Comparison of ENCODE assay signal across 1 cellular context in the genomic region with DNA sequence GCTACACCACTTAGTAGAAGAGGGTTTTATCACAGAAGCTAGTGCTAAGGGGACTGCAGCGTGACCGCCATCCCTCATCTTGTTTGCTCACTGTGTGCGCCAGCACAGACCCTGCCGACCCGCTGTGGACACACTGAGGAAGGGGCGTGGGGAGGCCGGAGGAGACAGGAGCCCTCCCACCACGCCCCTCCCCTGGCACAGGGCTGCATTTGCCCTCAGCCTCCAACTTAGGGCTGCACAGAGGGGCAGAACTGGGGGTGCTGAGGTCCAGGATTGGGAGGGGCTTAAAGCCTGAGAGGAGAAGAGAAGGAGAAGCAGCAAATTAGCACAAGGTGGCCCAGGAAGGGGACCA.
TF ChIP-seq lines count a peak whose summit lies in the region.

No MANE protein-coding gene starts in this region.

TF ChIP-seq in WTC11, 78 proteins besides CTCF, POLR2A, EP300 and RAD21 (continued from another document):
- TF ChIP-seq, protein P1, sequence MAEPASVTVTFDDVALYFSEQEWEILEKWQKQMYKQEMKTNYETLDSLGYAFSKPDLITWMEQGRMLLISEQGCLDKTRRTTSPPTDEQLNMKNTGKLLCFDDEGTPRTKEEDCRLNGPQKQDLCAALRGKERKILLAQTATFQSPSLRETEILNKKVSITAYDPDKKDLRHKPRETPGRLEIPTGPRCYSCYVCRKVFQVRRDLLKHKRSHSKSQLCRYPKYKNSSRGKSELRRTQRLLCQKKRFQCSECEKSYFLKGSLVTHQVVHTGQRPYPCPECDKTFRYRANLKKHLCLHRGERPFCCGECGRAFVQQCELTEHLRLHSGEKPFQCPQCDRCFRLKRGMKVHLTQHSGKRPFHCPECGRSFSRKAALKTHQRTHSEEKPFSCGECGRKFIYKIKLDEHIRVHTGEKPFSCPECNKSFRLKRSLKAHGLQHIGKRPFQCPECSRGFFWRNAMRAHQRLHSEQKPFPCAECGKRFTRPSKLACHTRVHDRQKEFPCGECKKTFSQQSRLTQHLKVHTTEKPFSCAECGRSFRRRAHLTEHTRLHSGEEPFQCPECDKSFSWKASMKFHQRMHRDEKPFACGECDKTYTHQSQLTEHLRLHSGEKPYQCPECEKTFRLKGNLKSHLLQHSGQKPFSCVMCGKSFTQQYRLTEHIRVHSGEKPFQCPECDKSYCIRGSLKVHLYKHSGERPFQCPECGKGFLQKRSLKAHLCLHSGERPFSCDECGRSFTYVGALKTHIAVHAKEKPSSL (CRISPR knock-in tag; conservative IDR thresholded peaks at IDR 0.05): no peak
- TF ChIP-seq, protein P2, sequence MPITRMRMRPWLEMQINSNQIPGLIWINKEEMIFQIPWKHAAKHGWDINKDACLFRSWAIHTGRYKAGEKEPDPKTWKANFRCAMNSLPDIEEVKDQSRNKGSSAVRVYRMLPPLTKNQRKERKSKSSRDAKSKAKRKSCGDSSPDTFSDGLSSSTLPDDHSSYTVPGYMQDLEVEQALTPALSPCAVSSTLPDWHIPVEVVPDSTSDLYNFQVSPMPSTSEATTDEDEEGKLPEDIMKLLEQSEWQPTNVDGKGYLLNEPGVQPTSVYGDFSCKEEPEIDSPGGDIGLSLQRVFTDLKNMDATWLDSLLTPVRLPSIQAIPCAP (CRISPR knock-in tag; IDR thresholded peaks at IDR 0.05): no peak
- TF ChIP-seq, protein P3, sequence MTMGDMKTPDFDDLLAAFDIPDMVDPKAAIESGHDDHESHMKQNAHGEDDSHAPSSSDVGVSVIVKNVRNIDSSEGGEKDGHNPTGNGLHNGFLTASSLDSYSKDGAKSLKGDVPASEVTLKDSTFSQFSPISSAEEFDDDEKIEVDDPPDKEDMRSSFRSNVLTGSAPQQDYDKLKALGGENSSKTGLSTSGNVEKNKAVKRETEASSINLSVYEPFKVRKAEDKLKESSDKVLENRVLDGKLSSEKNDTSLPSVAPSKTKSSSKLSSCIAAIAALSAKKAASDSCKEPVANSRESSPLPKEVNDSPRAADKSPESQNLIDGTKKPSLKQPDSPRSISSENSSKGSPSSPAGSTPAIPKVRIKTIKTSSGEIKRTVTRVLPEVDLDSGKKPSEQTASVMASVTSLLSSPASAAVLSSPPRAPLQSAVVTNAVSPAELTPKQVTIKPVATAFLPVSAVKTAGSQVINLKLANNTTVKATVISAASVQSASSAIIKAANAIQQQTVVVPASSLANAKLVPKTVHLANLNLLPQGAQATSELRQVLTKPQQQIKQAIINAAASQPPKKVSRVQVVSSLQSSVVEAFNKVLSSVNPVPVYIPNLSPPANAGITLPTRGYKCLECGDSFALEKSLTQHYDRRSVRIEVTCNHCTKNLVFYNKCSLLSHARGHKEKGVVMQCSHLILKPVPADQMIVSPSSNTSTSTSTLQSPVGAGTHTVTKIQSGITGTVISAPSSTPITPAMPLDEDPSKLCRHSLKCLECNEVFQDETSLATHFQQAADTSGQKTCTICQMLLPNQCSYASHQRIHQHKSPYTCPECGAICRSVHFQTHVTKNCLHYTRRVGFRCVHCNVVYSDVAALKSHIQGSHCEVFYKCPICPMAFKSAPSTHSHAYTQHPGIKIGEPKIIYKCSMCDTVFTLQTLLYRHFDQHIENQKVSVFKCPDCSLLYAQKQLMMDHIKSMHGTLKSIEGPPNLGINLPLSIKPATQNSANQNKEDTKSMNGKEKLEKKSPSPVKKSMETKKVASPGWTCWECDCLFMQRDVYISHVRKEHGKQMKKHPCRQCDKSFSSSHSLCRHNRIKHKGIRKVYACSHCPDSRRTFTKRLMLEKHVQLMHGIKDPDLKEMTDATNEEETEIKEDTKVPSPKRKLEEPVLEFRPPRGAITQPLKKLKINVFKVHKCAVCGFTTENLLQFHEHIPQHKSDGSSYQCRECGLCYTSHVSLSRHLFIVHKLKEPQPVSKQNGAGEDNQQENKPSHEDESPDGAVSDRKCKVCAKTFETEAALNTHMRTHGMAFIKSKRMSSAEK (CRISPR knock-in tag; IDR thresholded peaks at IDR 0.05; ENCODE audit: borderline replicate concordance): no peak
- TF ChIP-seq ZBTB21 (CRISPR knock-in tag; IDR thresholded peaks at IDR 0.05; ENCODE audit: borderline replicate concordance) (no peak), ZNF121 (CRISPR knock-in tag; IDR thresholded peaks at IDR 0.05) (no peak), JAZF1 (CRISPR knock-in tag; IDR thresholded peaks at IDR 0.05) (no peak), ZNF138 (CRISPR knock-in tag; conservative IDR thresholded peaks at IDR 0.05) (no peak)
